11 cellular contexts compared by ENCODE assay signal in genomic region chr13:110298566-110299321, GRCh38. TPM values are rescaled to one million over a fixed set of nuclear protein-coding genes. Genes with fewer than 3 reads are reported as not detected.
DNase-seq lines count a peak whose midpoint lies in the region; FAIRE-seq and TF ChIP-seq lines count a peak whose summit lies in the region.
"Had no signal": no experiment of that assay in that cellular context is flagged by ENCODE, and none has a peak within 500 bp of the region (broad histone marks: within the 10 kb centered on the region; RNA-seq: fewer than 3 reads in every experiment).

No MANE protein-coding gene starts in this region.

- H3K27me3 ChIP-seq in endothelial cell of umbilical vein (ENCODE audit: control insufficient read depth in 2 of 2, insufficient read depth in 2 of 2, low read length in 2 of 2), result no peaks in the 10 kb centered on the region
- no peaks in the 10 kb centered on the region for H3K27me3 ChIP-seq in ovary
- H3K27me3 ChIP-seq: MG63 had no signal

- CTCF ChIA-PET in endothelial cell of umbilical vein (lab: Charles Lee), result interaction anchor here (1.1 to 2.8 kb wide), 7 partner anchors 8 to 113 kb away, joined by 3 to 14 read pairs (median 5); partner anchors contain the start of genes COL4A1 and COL4A2

- peak overlapping the region; percentile 23 for H3K27ac ChIP-seq in endothelial cell of umbilical vein (ENCODE audit: insufficient read depth, low read depth, low read length)
- H3K27ac ChIP-seq in ovary, result peak overlapping the region; percentile 26 to 77

- no TSS peak for BruUV-seq in endothelial cell of umbilical vein (replicated peaks; lab: Mats Ljungman, UMichigan)

- H3K36me3 ChIP-seq in endothelial cell of umbilical vein (ENCODE audit: control insufficient read depth in 2 of 2, extremely low read depth in 1 of 2, insufficient read depth in 2 of 2, low read length in 2 of 2), result peaks cover 0 to 4% of the 10 kb centered on the region in 2 experiments
- H3K36me3 ChIP-seq in ovary, result no peaks in the 10 kb centered on the region
- H3K36me3 ChIP-seq: MG63 had no signal

- POLR2A ChIA-PET in endothelial cell of umbilical vein (lab: Charles Lee), result interaction anchor here (1.3 kb wide), 1 partner anchor 40 kb away, joined by 3 read pairs; no protein-coding TSS in a partner anchor

- dilution Hi-C loops in endothelial cell of umbilical vein (cut with MboI; ENCODE audit: extremely low pct_ligation_motif_present, low sequenced_read_pairs), result no loop called here

- H4K20me1 ChIP-seq in endothelial cell of umbilical vein (replicated peaks; ENCODE audit: control insufficient read depth, extremely low read depth, insufficient read depth, low read length), result peaks cover 17% of the 10 kb centered on the region

- H3K4me1 ChIP-seq in endothelial cell of umbilical vein (ENCODE audit: control insufficient read depth, extremely low read depth, insufficient read depth, low read length) (peaks cover 61% of the 10 kb centered on the region), ovary (ENCODE audit: insufficient read depth) (peaks cover 35% of the 10 kb centered on the region)

- intact Hi-C loops in endothelial cell of umbilical vein (cut with micrococcal nuclease) (loop anchor here (1.0 to 2.0 kb wide), 3 partner anchors 8 to 40 kb away; no protein-coding TSS in a partner anchor), ovary (cut with DNase I) (no loop called here)

- TF ChIP-seq CTCF in endothelial cell of umbilical vein (IDR thresholded peaks at IDR 0.05; ENCODE audit: extremely low read depth in 1 of 2, insufficient read depth in 1 of 2, low read depth in 1 of 2, low read length in 2 of 2), result no peak
- no peak for TF ChIP-seq CTCF in ovary (IDR thresholded peaks at IDR 0.05)

- no peaks in the 10 kb centered on the region for H3K9me1 ChIP-seq in endothelial cell of umbilical vein (replicated peaks; ENCODE audit: control insufficient read depth, extremely low read depth, insufficient read depth, low read length)

- peak overlapping the region; percentile 27 for H3K9ac ChIP-seq in endothelial cell of umbilical vein (replicated peaks; ENCODE audit: extremely low read depth, insufficient read depth, low read length)

- peaks cover 64% of the 10 kb centered on the region for H3K79me2 ChIP-seq in endothelial cell of umbilical vein (ENCODE audit: control insufficient read depth, insufficient read depth, low read length)

- TF ChIP-seq POLR2A in endothelial cell of umbilical vein (IDR thresholded peaks at IDR 0.05; ENCODE audit: low read depth, low read length) (peak; percentile 4), ovary (IDR thresholded peaks at IDR 0.05) (no peak)

- H3K9me3 ChIP-seq in endothelial cell of umbilical vein (replicated peaks; ENCODE audit: control insufficient read depth, insufficient read depth, low read length) (no peaks in the 10 kb centered on the region), ovary (no peaks in the 10 kb centered on the region)
- H3K9me3 ChIP-seq: MG63 had no signal

- peak overlapping the region; percentile 13 for H2AFZ ChIP-seq in endothelial cell of umbilical vein (ENCODE audit: low read depth, low read length)

- no peak overlapping the region for H3K4me3 ChIP-seq in endothelial cell of umbilical vein (replicated peaks in 1 of 3; ENCODE audit: insufficient read depth in 1 of 3, low read depth in 1 of 3, low read length in 3 of 3)
- peak overlapping the region; percentile 24 for H3K4me3 ChIP-seq in ovary
- H3K4me3 ChIP-seq: MG63 had no signal

- TF ChIP-seq EP300 in ovary (IDR thresholded peaks at IDR 0.05), result no peak

- DNase-seq in stimulated activated CD4-positive, alpha-beta T cell treated with anti-CD3 and anti-CD28 coated beads, Interleukin-1b, Interleukin-23, amount 100 ng/mL, for 48 hours, result peak; percentile 52
- DNase-seq in stimulated activated CD4-positive, alpha-beta T cell treated with anti-CD3 and anti-CD28 coated beads, Interleukin-4, amount 100 ng/mL, for 24 hours, result no peak
- peak; percentile 54 for DNase-seq in endothelial cell of umbilical vein (ENCODE audit: low read depth, low spot score)
- DNase-seq in ovary, result peak; percentile 47 to 69 (median 59)
- no peak for DNase-seq in NCI-H345 treated with DMSO at 0.1 percent for 48 hours (lab: John Stamatoyannopoulos, UW; ENCODE audit: unreplicated experiment)
- no peak for DNase-seq in NCI-H1092 (lab: John Stamatoyannopoulos, UW)
- DNase-seq in NCI-H524 treated with DMSO at 0.1 percent for 48 hours (lab: John Stamatoyannopoulos, UW), result no peak
- DNase-seq in NCI-H2107 (lab: John Stamatoyannopoulos, UW), result no peak
- DNase-seq: CD4-positive, alpha-beta memory T cell; effector CD8-positive, alpha-beta T cell; MG63 had no signal

- FAIRE-seq in endothelial cell of umbilical vein (lab: Jason Lieb, UNC), result peak; percentile 81

- 11 to 27% (median 11%) methylated on average over 30 to 34 of the region's 34 CpGs for WGBS in ovary, 3 donors

- peak overlapping the region; percentile 70 for H3K4me2 ChIP-seq in endothelial cell of umbilical vein (ENCODE audit: insufficient read depth, low read length)

TF ChIP-seq in endothelial cell of umbilical vein, 7 proteins besides CTCF, POLR2A, EP300 and RAD21:
- TF ChIP-seq MYC (IDR thresholded peaks at IDR 0.05; ENCODE audit: low read depth, low read length) (no peak), GATA2 (IDR thresholded peaks at IDR 0.05; ENCODE audit: insufficient read depth, insufficient read length, low read depth, low read length) (peak; percentile 86)

RNA-seq across cellular contexts. Expression of gene COL4A1, which starts 8.2 kb away (rescaled TPM):
- total RNA-seq in endothelial cell of umbilical vein (1,119 and 1,341 TPM in 2 replicates), ovary (100 to 1,000 TPM in 3 of 7 donors, 10 to 100 TPM in 4; 42.3 to 106 (median 73.2) TPM)
- polyA plus RNA-seq in endothelial cell of umbilical vein (379 and 384 TPM in 2 replicates), ovary (100 to 1,000 TPM in 1 of 2 donors, 10 to 100 TPM in 1; 87.5 to 421 TPM)
- 305 and 353 TPM in 2 replicates for polyA plus RNA-seq in endothelial cell of umbilical vein (2011; cell fraction: cytosol; rRNA removed)
- 509 and 510 TPM in 2 replicates for polyA plus RNA-seq in endothelial cell of umbilical vein (2011; cell fraction: nucleus; rRNA removed)
- 493 and 639 TPM in 2 replicates for polyA plus RNA-seq in endothelial cell of umbilical vein (2012)
- polyA minus RNA-seq in endothelial cell of umbilical vein, result 611 and 680 TPM in 2 replicates
- polyA minus RNA-seq in endothelial cell of umbilical vein (2011; cell fraction: cytosol; rRNA and poly(A)+ RNA removed), result 2.3 TPM
- polyA minus RNA-seq in endothelial cell of umbilical vein (2011; cell fraction: nucleus; rRNA and poly(A)+ RNA removed), result 490 and 493 TPM in 2 replicates
- total RNA-seq: CD4-positive, alpha-beta memory T cell had no signal
- polyA plus RNA-seq: CD4-positive, alpha-beta memory T cell had no signal

RNA-seq across cellular contexts. Expression of gene COL4A2, which starts 8.3 kb away (rescaled TPM):
- total RNA-seq in endothelial cell of umbilical vein (792 and 935 TPM in 2 replicates), ovary (100 to 1,000 TPM in 5 of 7 donors, 10 to 100 TPM in 2; 59.5 to 171 (median 120) TPM)
- polyA plus RNA-seq in endothelial cell of umbilical vein (940 and 1,366 TPM in 2 replicates), ovary (100 to 1,000 TPM; 136 to 164 TPM)
- polyA plus RNA-seq in endothelial cell of umbilical vein (2011; cell fraction: cytosol; rRNA removed), result 563 and 570 TPM in 2 replicates
- 716 and 1,073 TPM in 2 replicates for polyA plus RNA-seq in endothelial cell of umbilical vein (2011; cell fraction: nucleus; rRNA removed)
- 398 and 736 TPM in 2 replicates for polyA plus RNA-seq in endothelial cell of umbilical vein (2012)
- 769 and 809 TPM in 2 replicates for polyA minus RNA-seq in endothelial cell of umbilical vein
- polyA minus RNA-seq in endothelial cell of umbilical vein (2011; cell fraction: cytosol; rRNA and poly(A)+ RNA removed), result 4.8 TPM
- polyA minus RNA-seq in endothelial cell of umbilical vein (2011; cell fraction: nucleus; rRNA and poly(A)+ RNA removed), result 669 and 809 TPM in 2 replicates
- total RNA-seq: CD4-positive, alpha-beta memory T cell had no signal
- polyA plus RNA-seq: CD4-positive, alpha-beta memory T cell had no signal

Comparison
In these comparisons a context has a peak if more than half of its experiments do, and no peak if none do; other contexts are left out.
1. DNase-seq: peak in stimulated activated CD4-positive, alpha-beta T cell treated with anti-CD3 and anti-CD28 coated beads, Interleukin-1b, Interleukin-23, amount 100 ng/mL, for 48 hours (single experiment), endothelial cell of umbilical vein (single experiment) and ovary (5 of 5); none in stimulated activated CD4-positive, alpha-beta T cell treated with anti-CD3 and anti-CD28 coated beads, Interleukin-4, amount 100 ng/mL, for 24 hours (single experiment), NCI-H345 treated with DMSO at 0.1 percent for 48 hours (single experiment), NCI-H1092 (single experiment), NCI-H524 treated with DMSO at 0.1 percent for 48 hours (single experiment) and NCI-H2107 (single experiment).
2. RNA of gene COL4A1, which starts 8.2 kb away (total RNA-seq): 1,119 to 1,341 TPM in endothelial cell of umbilical vein; 42.3 to 106 TPM in ovary; every median in the first group is over 10 times any median in the second.